Comparison of ENCODE assay signal across 6 cellular contexts in genomic region chr4:150963602-150964345, GRCh38. TPM values are rescaled to one million over a fixed set of nuclear protein-coding genes. Genes with fewer than 3 reads are reported as not detected.
DNase-seq lines count a peak whose midpoint lies in the region; ATAC-seq, FAIRE-seq and TF ChIP-seq lines count a peak whose summit lies in the region.
"Not testable (repeated sequence)": the region's sequence is repeated elsewhere in the genome, so short reads cannot be mapped to it uniquely, and the experiment has no call there.

No MANE protein-coding gene starts in this region.

- H3K27ac ChIP-seq in kidney (ENCODE audit: low read depth in 2 of 2, low read length in 2 of 2); sigmoid colon: not testable (repeated sequence)

- not testable (repeated sequence) for TF ChIP-seq POLR2A in sigmoid colon (IDR thresholded peaks at IDR 0.05)

- not testable (repeated sequence) for FAIRE-seq in kidney (lab: Jason Lieb, UNC)

- not testable (repeated sequence) for H3K4me1 ChIP-seq in kidney (ENCODE audit: control insufficient read depth in 1 of 2, insufficient read depth in 1 of 2, low read depth in 1 of 2, low read length in 2 of 2); sigmoid colon

- not testable (repeated sequence) for TF ChIP-seq CTCF in glutamatergic neuron (IDR thresholded peaks at IDR 0.05; ENCODE audit: partially characterized antibody, unreplicated experiment); kidney (IDR thresholded peaks at IDR 0.05; ENCODE audit: borderline replicate concordance, extremely low read depth, insufficient read depth); sigmoid colon (IDR thresholded peaks at IDR 0.05)

- 96 to 98% methylated on average over 47 of the region's 47 CpGs for WGBS in sigmoid colon, 2 donors

- not testable (repeated sequence) for H3K9me3 ChIP-seq in kidney (ENCODE audit: control insufficient read depth in 1 of 2, low read length in 2 of 2); sigmoid colon

- intact Hi-C loops in kidney (cut with DNase I); sigmoid colon (cut with DNase I): not testable (repeated sequence)

- not testable (repeated sequence) for H3K4me3 Mint-ChIP-seq in activated T-cell treated with anti-CD3 and anti-CD28 coated beads, Interleukin-2, amount 50 U/mL, for 24 hours; central memory CD8-positive, alpha-beta T cell; glutamatergic neuron (ENCODE audit: unreplicated experiment); stimulated activated memory B cell treated with anti-CD40 and anti-IgM and Interleukin-4, amounts not matched to agents 10 μg/mL and 1 μg/mL and 100 μg/mL, for 72 hours

- TF ChIP-seq EP300 in sigmoid colon (IDR thresholded peaks at IDR 0.05), result not testable (repeated sequence)

- H3K27me3 ChIP-seq in sigmoid colon, result not testable (repeated sequence)

- H3K36me3 Mint-ChIP-seq in activated T-cell treated with anti-CD3 and anti-CD28 coated beads, Interleukin-2, amount 50 U/mL, for 24 hours (ENCODE audit: low read depth), result peaks cover 29% of the 10 kb centered on the region
- not testable (repeated sequence) for H3K36me3 Mint-ChIP-seq in central memory CD8-positive, alpha-beta T cell (ENCODE audit: insufficient read depth); glutamatergic neuron (ENCODE audit: unreplicated experiment)
- H3K36me3 Mint-ChIP-seq in stimulated activated memory B cell treated with anti-CD40 and anti-IgM and Interleukin-4, amounts not matched to agents 10 μg/mL and 1 μg/mL and 100 μg/mL, for 72 hours, result peaks cover 22% of the 10 kb centered on the region

- peak overlapping the region; percentile 55 for H3K27ac Mint-ChIP-seq in activated T-cell treated with anti-CD3 and anti-CD28 coated beads, Interleukin-2, amount 50 U/mL, for 24 hours
- peak overlapping the region; percentile 57 for H3K27ac Mint-ChIP-seq in central memory CD8-positive, alpha-beta T cell (ENCODE audit: low read depth)
- peak overlapping the region; percentile 89 for H3K27ac Mint-ChIP-seq in glutamatergic neuron (ENCODE audit: unreplicated experiment)
- peak overlapping the region; percentile 30 for H3K27ac Mint-ChIP-seq in stimulated activated memory B cell treated with anti-CD40 and anti-IgM and Interleukin-4, amounts not matched to agents 10 μg/mL and 1 μg/mL and 100 μg/mL, for 72 hours

- not testable (repeated sequence) for H3K36me3 ChIP-seq in kidney (ENCODE audit: control insufficient read depth in 1 of 2, insufficient read depth in 2 of 2, low read length in 2 of 2); sigmoid colon

- peaks cover 47% of the 10 kb centered on the region for H3K4me1 Mint-ChIP-seq in activated T-cell treated with anti-CD3 and anti-CD28 coated beads, Interleukin-2, amount 50 U/mL, for 24 hours (ENCODE audit: low read depth)
- peaks cover 14% of the 10 kb centered on the region for H3K4me1 Mint-ChIP-seq in central memory CD8-positive, alpha-beta T cell
- not testable (repeated sequence) for H3K4me1 Mint-ChIP-seq in glutamatergic neuron (ENCODE audit: low read depth, unreplicated experiment)
- H3K4me1 Mint-ChIP-seq in stimulated activated memory B cell treated with anti-CD40 and anti-IgM and Interleukin-4, amounts not matched to agents 10 μg/mL and 1 μg/mL and 100 μg/mL, for 72 hours, result peaks cover 32% of the 10 kb centered on the region

- not testable (repeated sequence) for H3K9me3 Mint-ChIP-seq in activated T-cell treated with anti-CD3 and anti-CD28 coated beads, Interleukin-2, amount 50 U/mL, for 24 hours; central memory CD8-positive, alpha-beta T cell; glutamatergic neuron (ENCODE audit: unreplicated experiment); stimulated activated memory B cell treated with anti-CD40 and anti-IgM and Interleukin-4, amounts not matched to agents 10 μg/mL and 1 μg/mL and 100 μg/mL, for 72 hours

- not testable (repeated sequence) for H3K9ac ChIP-seq in kidney (ENCODE audit: low read length in 2 of 2)

- not testable (repeated sequence) for H3K4me3 ChIP-seq in kidney (ENCODE audit: low read length in 2 of 2); sigmoid colon

- not testable (repeated sequence) for DNase-seq in activated T-cell treated with anti-CD3 and anti-CD28 coated beads, Interleukin-2, amount 50 U/mL, for 24 hours; central memory CD8-positive, alpha-beta T cell (ENCODE audit: low spot score in 2 of 2); glutamatergic neuron
- DNase-seq in kidney (peak; percentile 75), sigmoid colon (peak; percentile 56)

- ATAC-seq in central memory CD8-positive, alpha-beta T cell (replicated peaks; ENCODE audit: extremely low read depth, poor library complexity, severe bottlenecking); stimulated activated memory B cell treated with anti-CD40 and anti-IgM and Interleukin-4, amounts not matched to agents 10 μg/mL and 1 μg/mL and 100 μg/mL, for 72 hours: not testable (repeated sequence)

- not testable (repeated sequence) for H3K27me3 Mint-ChIP-seq in activated T-cell treated with anti-CD3 and anti-CD28 coated beads, Interleukin-2, amount 50 U/mL, for 24 hours; central memory CD8-positive, alpha-beta T cell; glutamatergic neuron (ENCODE audit: unreplicated experiment); stimulated activated memory B cell treated with anti-CD40 and anti-IgM and Interleukin-4, amounts not matched to agents 10 μg/mL and 1 μg/mL and 100 μg/mL, for 72 hours

RNA-seq across cellular contexts. Expression of gene LRBA, which starts 51.3 kb away (rescaled TPM):
- total RNA-seq in glutamatergic neuron (ENCODE audit: unreplicated experiment), result 26.4 TPM
- 76.7 TPM for total RNA-seq in kidney
- polyA plus RNA-seq in kidney (ENCODE audit: insufficient read depth, low read depth, low replicate concordance), result 20.3 TPM
- total RNA-seq in sigmoid colon, result 100 to 1,000 TPM in 3 of 4 donors, 10 to 100 TPM in 1; 91.1 to 184 (median 145) TPM
- polyA plus RNA-seq in sigmoid colon, result 10 to 100 TPM; 16.8 to 24.8 (median 18.0) TPM

Comparison
In these comparisons a context has a peak if more than half of its experiments do, and no peak if none do; other contexts are left out.
1. H3K27ac Mint-ChIP-seq: peak in every context shown above with its lines; median percentile 89 in glutamatergic neuron; 57 in central memory CD8-positive, alpha-beta T cell; 55 in activated T-cell treated with anti-CD3 and anti-CD28 coated beads, Interleukin-2, amount 50 U/mL, for 24 hours; 30 in stimulated activated memory B cell treated with anti-CD40 and anti-IgM and Interleukin-4, amounts not matched to agents 10 μg/mL and 1 μg/mL and 100 μg/mL, for 72 hours.